ENCODE assay signal across 6 cellular contexts in the genomic region with DNA sequence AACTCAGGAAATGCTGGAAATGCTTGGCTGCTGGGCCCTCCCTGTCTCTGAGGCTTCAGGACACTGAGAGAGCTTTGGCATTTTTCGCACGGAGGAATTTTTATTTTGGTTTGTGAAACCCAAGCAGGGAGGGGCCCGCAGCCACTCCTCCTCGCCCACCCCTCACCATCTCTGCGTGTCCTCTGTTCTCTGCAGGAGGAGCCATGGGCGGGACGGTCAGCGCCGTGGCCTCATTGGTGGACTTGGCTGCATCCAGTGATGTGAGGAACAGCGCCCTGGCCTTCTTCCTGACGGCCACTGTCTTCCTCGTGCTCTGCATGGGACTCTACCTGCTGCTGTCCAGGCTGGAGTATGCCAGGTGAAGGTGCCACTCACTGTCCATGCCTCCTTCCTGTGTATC. TPM values are rescaled to one million over a fixed set of nuclear protein-coding genes. Genes with fewer than 3 reads are reported as not detected.
"Had no signal": no experiment of that assay in that cellular context is flagged by ENCODE, and none has a peak within 500 bp of the region (broad histone marks: within the 10 kb centered on the region; RNA-seq: fewer than 3 reads in every experiment).

No MANE protein-coding gene starts in this region.

- H3K4me3 Mint-ChIP-seq: GM23338, H9, IgD-negative memory B cell had no signal

- DNase-seq: H9, HCEC 1CT, KBM-7 had no signal

- ATAC-seq: GM23338, HepG2 had no signal

- H3K27me3 Mint-ChIP-seq: IgD-negative memory B cell had no signal

- H3K4me3 ChIP-seq: GM23338 had no signal

- H3K27ac Mint-ChIP-seq: GM23338 had no signal

- H3K9me3 Mint-ChIP-seq: GM23338, H9, IgD-negative memory B cell had no signal

RNA-seq across cellular contexts. Expression of a gene that starts 40.8 kb away (rescaled TPM):
- total RNA-seq: HepG2 had no signal
- polyA plus RNA-seq: IgD-negative memory B cell had no signal
